ENCODE assay signal across 17 cellular contexts in genomic region chr9:106065579-106066214, GRCh38.
DNase-seq lines count a peak whose midpoint lies in the region; ATAC-seq and TF ChIP-seq lines count a peak whose summit lies in the region.
"Had no signal": no experiment of that assay in that cellular context is flagged by ENCODE, and none has a peak within 500 bp of the region (broad histone marks: within the 10 kb centered on the region; RNA-seq: fewer than 3 reads in every experiment).

No MANE protein-coding gene starts in this region.

- ATAC-seq in Right ventricle myocardium inferior (peak; percentile 63), heart left ventricle (peak in 3 of 4 donors; percentile 58 to 81 (median 70)), right cardiac atrium (no peak), left ventricle myocardium superior (peak; percentile 76), GM19455 (IDR thresholded peaks at IDR 0.05; ENCODE audit: unreplicated experiment) (no peak)
- ATAC-seq: CD8-positive, alpha-beta T cell; GM23338 had no signal

- intact Hi-C loops in Right ventricle myocardium inferior (cut with DNase I) (no loop called here), heart left ventricle (cut with DNase I) (no loop called here), right cardiac atrium (cut with DNase I) (no loop called here), left ventricle myocardium superior (cut with micrococcal nuclease) (no loop called here)

- no peak for TF ChIP-seq POLR2A in heart left ventricle (IDR thresholded peaks at IDR 0.05)

- H3K9me3 ChIP-seq in right atrium auricular region (no peaks in the 10 kb centered on the region), heart left ventricle (no peaks in the 10 kb centered on the region), right cardiac atrium (ENCODE audit: control insufficient read depth, low read length) (no peaks in the 10 kb centered on the region)
- H3K9me3 ChIP-seq: BLaER1, Caco-2 had no signal

- TF ChIP-seq CTCF in right atrium auricular region (IDR thresholded peaks at IDR 0.05) (no peak), heart left ventricle (IDR thresholded peaks at IDR 0.05) (no peak)

- H3K4me1 ChIP-seq in right atrium auricular region = no peaks in the 10 kb centered on the region
- peaks cover 0 to 5% (median 0%) of the 10 kb centered on the region in 12 donors for H3K4me1 ChIP-seq in heart left ventricle
- H3K4me1 ChIP-seq in right cardiac atrium (ENCODE audit: control insufficient read depth, insufficient read depth, low read length) = no peaks in the 10 kb centered on the region
- H3K4me1 ChIP-seq: Caco-2 had no signal

- H3K27ac ChIP-seq in right atrium auricular region = no peak overlapping the region
- H3K27ac ChIP-seq in heart left ventricle = no peak overlapping the region
- H3K27ac ChIP-seq in right cardiac atrium (ENCODE audit: low read length) = no peak overlapping the region
- H3K27ac ChIP-seq: 22Rv1, BLaER1, C4-2B had no signal

- DNase-seq in Right ventricle myocardium inferior (ENCODE audit: missing footprints) (no peak), right atrium auricular region (ENCODE audit: low spot score) (no peak), heart left ventricle (no peak), right cardiac atrium (no peak), left ventricle myocardium superior (no peak)
- DNase-seq: Caco-2; CD4-positive, CD25-positive, alpha-beta regulatory T cell; CD8-positive, alpha-beta T cell; DMS153; DND-41; H9; HFFc6 had no signal

- H3K4me3 ChIP-seq in right atrium auricular region = no peak overlapping the region
- no peak overlapping the region for H3K4me3 ChIP-seq in heart left ventricle
- no peak overlapping the region for H3K4me3 ChIP-seq in right cardiac atrium (ENCODE audit: low read length)
- H3K4me3 ChIP-seq: BLaER1, GM23338 had no signal

- 50 to 71% (median 64%) methylated on average over 2 of the region's 2 CpGs for WGBS in heart left ventricle, 4 donors
- 70% methylated on average over 2 of the region's 2 CpGs for WGBS in right cardiac atrium

- H3K36me3 ChIP-seq in right atrium auricular region (no peaks in the 10 kb centered on the region), heart left ventricle (no peaks in the 10 kb centered on the region)
- H3K36me3 ChIP-seq: BLaER1 had no signal

- H3K27me3 ChIP-seq in right atrium auricular region (no peaks in the 10 kb centered on the region), heart left ventricle (no peaks in the 10 kb centered on the region), right cardiac atrium (ENCODE audit: control insufficient read depth, insufficient read depth) (no peaks in the 10 kb centered on the region)
- H3K27me3 ChIP-seq: BLaER1 had no signal

Comparison
In these comparisons a context has a peak if more than half of its experiments do, and no peak if none do; other contexts are left out.
1. ATAC-seq: peak in Right ventricle myocardium inferior (single experiment), heart left ventricle (3 of 4) and left ventricle myocardium superior (single experiment); none in right cardiac atrium (0 of 2) and GM19455 (single experiment).